ENCODE assay signal across 1 cellular context in genomic region chr2:42076357-42076921, GRCh38.
TF ChIP-seq lines count a peak whose summit lies in the region.

No MANE protein-coding gene starts in this region.

TF ChIP-seq in HepG2, 621 proteins besides CTCF, POLR2A, EP300 and RAD21 (continued from another document):
- TF ChIP-seq ZNF710 (CRISPR knock-in tag; IDR thresholded peaks at IDR 0.05; ENCODE audit: borderline replicate concordance) (no peak), MNT (IDR thresholded peaks at IDR 0.05) (peak; percentile 85), ZNF331 (CRISPR knock-in tag; IDR thresholded peaks at IDR 0.05) (peak; percentile 93), ZNF7 (CRISPR knock-in tag; IDR thresholded peaks at IDR 0.05) (no peak), ZFP1 (CRISPR knock-in tag; IDR thresholded peaks at IDR 0.05) (no peak), MTA1 (CRISPR knock-in tag; IDR thresholded peaks at IDR 0.05; ENCODE audit: borderline replicate concordance) (no peak)
